Comparison of ENCODE assay signal across 23 cellular contexts in genomic region chr4:6699903-6700302, GRCh38. TPM values are rescaled to one million over a fixed set of nuclear protein-coding genes. Genes with fewer than 3 reads are reported as not detected.
A peak's percentile ranks its signal among the peaks of the same experiment; 100 is the strongest.
DNase-seq lines count a peak whose midpoint lies in the region; ATAC-seq lines count a peak whose summit lies in the region.
"Had no signal": no experiment of that assay in that cellular context is flagged by ENCODE, and none has a peak within 500 bp of the region (broad histone marks: within the 10 kb centered on the region; RNA-seq: fewer than 3 reads in every experiment).

No MANE protein-coding gene starts in this region.

- H3K27ac Mint-ChIP-seq in activated naive CD4-positive, alpha-beta T cell treated with anti-CD3 and anti-CD28 coated beads, Interleukin-2, amount 50 U/mL, for 24 hours, result no peak overlapping the region
- H3K27ac Mint-ChIP-seq in activated T-helper 1 cell treated with anti-CD3 and anti-CD28 coated beads, Interleukin-12 subunit alpha, Interleukin-12 subunit beta, Interleukin-2, Interleukin-4 antibody, amounts not matched to agents 30 ng/mL and 10 ng/mL and 1 ng/mL, durations not matched to agents 14 hours and 24 hours and 36 hours, result peak overlapping the region; percentile 63
- peak overlapping the region; percentile 52 to 57 for H3K27ac Mint-ChIP-seq in natural killer cell treated with Interleukin-12 subunit alpha and Interleukin-12 subunit beta and Interleukin-15 and Interleukin-18, amount 100 ng/mL, for 72 hours
- H3K27ac Mint-ChIP-seq: stimulated activated memory B cell treated with anti-CD40 and anti-IgM and Interleukin-4, amounts not matched to agents 10 μg/mL and 1 μg/mL and 100 μg/mL, for 72 hours had no signal

- DNase-seq in activated naive CD4-positive, alpha-beta T cell treated with anti-CD3 and anti-CD28 coated beads, Interleukin-2, amount 50 U/mL, for 16 hours, result no peak
- DNase-seq in activated T-helper 1 cell treated with anti-CD3 and anti-CD28 coated beads, Interleukin-12 subunit alpha, Interleukin-12 subunit beta, Interleukin-2, Interleukin-4 antibody, amounts not matched to agents 30 ng/mL and 10 ng/mL and 1 ng/mL, durations not matched to agents 14 hours and 24 hours and 36 hours (ENCODE audit: low spot score), result no peak
- no peak for DNase-seq in natural killer cell treated with Interleukin-12 subunit alpha and Interleukin-12 subunit beta and Interleukin-15 and Interleukin-18, amount 100 ng/mL, for 72 hours (ENCODE audit: low spot score)
- no peak for DNase-seq in UCSD-AML1 (lab: John Stamatoyannopoulos, UW; ENCODE audit: unreplicated experiment)
- DNase-seq: activated CD4-positive, CD25-positive, alpha-beta regulatory T cell treated with anti-CD3 and anti-CD28 coated beads, Interleukin-2, amount 50 U/mL, for 72 hours; activated T-cell treated with anti-CD3 and anti-CD28 coated beads for 4 hours; amniotic stem cell; DMS79; erythroblast; foreskin melanocyte; hypothalamus; Karpas-422; NCI-H1092; NCI-H2081; NCI-H446; NK-92 treated with Interleukin-12 subunit alpha and Interleukin-12 subunit beta, amount 100 ng/mL, for 24 hours; right cardiac atrium; transverse colon had no signal

- peak overlapping the region; percentile 58 for H3K4me3 Mint-ChIP-seq in activated naive CD4-positive, alpha-beta T cell treated with anti-CD3 and anti-CD28 coated beads, Interleukin-2, amount 50 U/mL, for 24 hours
- H3K4me3 Mint-ChIP-seq in activated T-helper 1 cell treated with anti-CD3 and anti-CD28 coated beads, Interleukin-12 subunit alpha, Interleukin-12 subunit beta, Interleukin-2, Interleukin-4 antibody, amounts not matched to agents 30 ng/mL and 10 ng/mL and 1 ng/mL, durations not matched to agents 14 hours and 24 hours and 36 hours, result peak overlapping the region; percentile 9
- no peak overlapping the region for H3K4me3 Mint-ChIP-seq in natural killer cell treated with Interleukin-12 subunit alpha and Interleukin-12 subunit beta and Interleukin-15 and Interleukin-18, amount 100 ng/mL, for 72 hours
- H3K4me3 Mint-ChIP-seq: stimulated activated memory B cell treated with anti-CD40 and anti-IgM and Interleukin-4, amounts not matched to agents 10 μg/mL and 1 μg/mL and 100 μg/mL, for 72 hours had no signal

- peaks cover 13% of the 10 kb centered on the region for H3K36me3 Mint-ChIP-seq in activated naive CD4-positive, alpha-beta T cell treated with anti-CD3 and anti-CD28 coated beads, Interleukin-2, amount 50 U/mL, for 24 hours
- peaks cover 22% of the 10 kb centered on the region for H3K36me3 Mint-ChIP-seq in activated T-helper 1 cell treated with anti-CD3 and anti-CD28 coated beads, Interleukin-12 subunit alpha, Interleukin-12 subunit beta, Interleukin-2, Interleukin-4 antibody, amounts not matched to agents 30 ng/mL and 10 ng/mL and 1 ng/mL, durations not matched to agents 14 hours and 24 hours and 36 hours (ENCODE audit: low read depth)
- peaks cover 18% of the 10 kb centered on the region for H3K36me3 Mint-ChIP-seq in natural killer cell treated with Interleukin-12 subunit alpha and Interleukin-12 subunit beta and Interleukin-15 and Interleukin-18, amount 100 ng/mL, for 72 hours

- intact Hi-C loops in activated T-helper 1 cell treated with anti-CD3 and anti-CD28 coated beads, Interleukin-12 subunit alpha, Interleukin-12 subunit beta, Interleukin-2, Interleukin-4 antibody, amounts not matched to agents 30 ng/mL and 10 ng/mL and 1 ng/mL, durations not matched to agents 14 hours and 24 hours and 36 hours (cut with micrococcal nuclease), result loop anchor here (10.0 kb wide), 1 partner anchor 1265 kb away; no protein-coding TSS in a partner anchor

- H3K27me3 Mint-ChIP-seq in activated naive CD4-positive, alpha-beta T cell treated with anti-CD3 and anti-CD28 coated beads, Interleukin-2, amount 50 U/mL, for 24 hours, result no peaks in the 10 kb centered on the region
- no peaks in the 10 kb centered on the region for H3K27me3 Mint-ChIP-seq in activated T-helper 1 cell treated with anti-CD3 and anti-CD28 coated beads, Interleukin-12 subunit alpha, Interleukin-12 subunit beta, Interleukin-2, Interleukin-4 antibody, amounts not matched to agents 30 ng/mL and 10 ng/mL and 1 ng/mL, durations not matched to agents 14 hours and 24 hours and 36 hours (ENCODE audit: insufficient read depth)
- H3K27me3 Mint-ChIP-seq in natural killer cell treated with Interleukin-12 subunit alpha and Interleukin-12 subunit beta and Interleukin-15 and Interleukin-18, amount 100 ng/mL, for 72 hours, result no peaks in the 10 kb centered on the region
- H3K27me3 Mint-ChIP-seq: stimulated activated memory B cell treated with anti-CD40 and anti-IgM and Interleukin-4, amounts not matched to agents 10 μg/mL and 1 μg/mL and 100 μg/mL, for 72 hours had no signal

- no peak for ATAC-seq in natural killer cell treated with Interleukin-12 subunit alpha and Interleukin-12 subunit beta and Interleukin-15 and Interleukin-18, amount 100 ng/mL, for 72 hours
- no peak for ATAC-seq in GM18517 (IDR thresholded peaks at IDR 0.05; ENCODE audit: unreplicated experiment)
- ATAC-seq: right cardiac atrium; stimulated activated memory B cell treated with anti-CD40 and anti-IgM and Interleukin-4, amounts not matched to agents 10 μg/mL and 1 μg/mL and 100 μg/mL, for 72 hours had no signal

- peaks cover 5% of the 10 kb centered on the region for H3K9me3 Mint-ChIP-seq in activated naive CD4-positive, alpha-beta T cell treated with anti-CD3 and anti-CD28 coated beads, Interleukin-2, amount 50 U/mL, for 24 hours
- no peaks in the 10 kb centered on the region for H3K9me3 Mint-ChIP-seq in activated T-helper 1 cell treated with anti-CD3 and anti-CD28 coated beads, Interleukin-12 subunit alpha, Interleukin-12 subunit beta, Interleukin-2, Interleukin-4 antibody, amounts not matched to agents 30 ng/mL and 10 ng/mL and 1 ng/mL, durations not matched to agents 14 hours and 24 hours and 36 hours
- no peaks in the 10 kb centered on the region for H3K9me3 Mint-ChIP-seq in natural killer cell treated with Interleukin-12 subunit alpha and Interleukin-12 subunit beta and Interleukin-15 and Interleukin-18, amount 100 ng/mL, for 72 hours
- H3K9me3 Mint-ChIP-seq: stimulated activated memory B cell treated with anti-CD40 and anti-IgM and Interleukin-4, amounts not matched to agents 10 μg/mL and 1 μg/mL and 100 μg/mL, for 72 hours had no signal

- peaks cover 75% of the 10 kb centered on the region for H3K4me1 Mint-ChIP-seq in activated naive CD4-positive, alpha-beta T cell treated with anti-CD3 and anti-CD28 coated beads, Interleukin-2, amount 50 U/mL, for 24 hours
- peaks cover 53% of the 10 kb centered on the region for H3K4me1 Mint-ChIP-seq in activated T-helper 1 cell treated with anti-CD3 and anti-CD28 coated beads, Interleukin-12 subunit alpha, Interleukin-12 subunit beta, Interleukin-2, Interleukin-4 antibody, amounts not matched to agents 30 ng/mL and 10 ng/mL and 1 ng/mL, durations not matched to agents 14 hours and 24 hours and 36 hours (ENCODE audit: low read depth)
- peaks cover 43 to 54% of the 10 kb centered on the region in 2 donors for H3K4me1 Mint-ChIP-seq in natural killer cell treated with Interleukin-12 subunit alpha and Interleukin-12 subunit beta and Interleukin-15 and Interleukin-18, amount 100 ng/mL, for 72 hours (ENCODE audit: low read depth in 2 of 2)

RNA-seq across cellular contexts. Expression of gene S100P, which starts 6.2 kb away (rescaled TPM):
- total RNA-seq in activated T-helper 1 cell treated with anti-CD3 and anti-CD28 coated beads, Interleukin-12 subunit alpha, Interleukin-12 subunit beta, Interleukin-2, Interleukin-4 antibody, amounts not matched to agents 30 ng/mL and 10 ng/mL and 1 ng/mL, durations not matched to agents 14 hours and 24 hours and 36 hours, result 1.7 and 1.9 TPM in 2 replicates
- total RNA-seq in natural killer cell treated with Interleukin-12 subunit alpha and Interleukin-12 subunit beta and Interleukin-15 and Interleukin-18, amount 100 ng/mL, for 72 hours, result 1 to 10 TPM; 4.5 to 5.1 TPM
- total RNA-seq: cardiac muscle cell, osteocyte had no signal

RNA-seq across cellular contexts. Expression of gene MRFAP1L1, which starts 9.8 kb away (rescaled TPM):
- total RNA-seq in activated T-helper 1 cell treated with anti-CD3 and anti-CD28 coated beads, Interleukin-12 subunit alpha, Interleukin-12 subunit beta, Interleukin-2, Interleukin-4 antibody, amounts not matched to agents 30 ng/mL and 10 ng/mL and 1 ng/mL, durations not matched to agents 14 hours and 24 hours and 36 hours, result 51.7 and 53.9 TPM in 2 replicates
- 10 to 100 TPM; 44.0 to 55.1 TPM for total RNA-seq in natural killer cell treated with Interleukin-12 subunit alpha and Interleukin-12 subunit beta and Interleukin-15 and Interleukin-18, amount 100 ng/mL, for 72 hours

RNA-seq across cellular contexts. Expression of gene BLOC1S4, which starts 16.1 kb away (rescaled TPM):
- total RNA-seq in activated T-helper 1 cell treated with anti-CD3 and anti-CD28 coated beads, Interleukin-12 subunit alpha, Interleukin-12 subunit beta, Interleukin-2, Interleukin-4 antibody, amounts not matched to agents 30 ng/mL and 10 ng/mL and 1 ng/mL, durations not matched to agents 14 hours and 24 hours and 36 hours, result 21.5 and 23.6 TPM in 2 replicates
- total RNA-seq in natural killer cell treated with Interleukin-12 subunit alpha and Interleukin-12 subunit beta and Interleukin-15 and Interleukin-18, amount 100 ng/mL, for 72 hours, result 10 to 100 TPM; 15.9 to 16.7 TPM

RNA-seq across cellular contexts. Expression of gene MRFAP1, which starts 59.4 kb away (rescaled TPM):
- total RNA-seq in activated T-helper 1 cell treated with anti-CD3 and anti-CD28 coated beads, Interleukin-12 subunit alpha, Interleukin-12 subunit beta, Interleukin-2, Interleukin-4 antibody, amounts not matched to agents 30 ng/mL and 10 ng/mL and 1 ng/mL, durations not matched to agents 14 hours and 24 hours and 36 hours, result 115 and 119 TPM in 2 replicates
- total RNA-seq in natural killer cell treated with Interleukin-12 subunit alpha and Interleukin-12 subunit beta and Interleukin-15 and Interleukin-18, amount 100 ng/mL, for 72 hours, result 100 to 1,000 TPM; 102 to 123 TPM
